17 cellular contexts compared by ENCODE assay signal in the genomic region with DNA sequence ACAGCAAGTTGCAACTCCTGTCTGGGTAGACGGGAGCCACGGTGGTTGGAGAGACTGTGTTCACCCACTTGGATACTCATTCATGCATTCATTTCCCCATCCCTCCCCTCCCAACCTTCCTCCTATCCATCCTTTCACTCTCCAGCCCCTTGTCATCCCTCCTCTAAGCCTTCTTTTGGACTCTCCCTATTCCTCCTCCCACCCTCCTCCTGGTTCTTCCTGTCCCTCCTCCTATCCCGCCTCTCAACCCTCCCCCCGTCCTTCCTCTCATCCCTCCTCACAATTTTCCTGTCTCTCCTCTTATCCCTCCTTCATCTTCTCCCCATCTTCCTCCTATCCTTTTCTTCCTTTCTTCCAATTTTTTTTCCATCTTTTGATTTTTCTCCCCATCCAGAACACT.
"Had no signal": no experiment of that assay in that cellular context is flagged by ENCODE, and none has a peak within 500 bp of the region (broad histone marks: within the 10 kb centered on the region; RNA-seq: fewer than 3 reads in every experiment).

No MANE protein-coding gene starts in this region.

- H3K27me3 ChIP-seq: hepatocyte, pancreas had no signal

- H3K27ac Mint-ChIP-seq: progenitor cell of endocrine pancreas, type B pancreatic cell had no signal

- H3K27me3 Mint-ChIP-seq: naive thymus-derived CD8-positive, alpha-beta T cell had no signal

- H3K9me3 Mint-ChIP-seq: naive thymus-derived CD8-positive, alpha-beta T cell; type B pancreatic cell had no signal

- H3K27ac ChIP-seq: coronary artery, hepatocyte, pancreas had no signal

- H3K9me3 ChIP-seq: mucosa of descending colon, pancreas had no signal

- ATAC-seq: left colon; left ventricle myocardium superior; mucosa of descending colon; naive thymus-derived CD8-positive, alpha-beta T cell; pancreas; right cardiac atrium had no signal

- H3K36me3 ChIP-seq: pancreas had no signal

- DNase-seq: effector CD4-positive, alpha-beta T cell; foreskin melanocyte; head of caudate nucleus; left colon; left ventricle myocardium superior; naive thymus-derived CD8-positive, alpha-beta T cell; occipital lobe; right cardiac atrium; stimulated activated CD4-positive, alpha-beta T cell treated with anti-CD3 and anti-CD28 coated beads, Interleukin-2, amount 100 ng/mL, for 48 hours; stimulated activated naive CD4-positive, alpha-beta T cell treated with Interleukin-2 at 50 U/mL for 16 hours had no signal

- H3K4me3 ChIP-seq: coronary artery, hepatocyte, mucosa of descending colon, pancreas, smooth muscle cell had no signal

- H3K36me3 Mint-ChIP-seq: naive thymus-derived CD8-positive, alpha-beta T cell; type B pancreatic cell had no signal

- H3K4me3 Mint-ChIP-seq: naive thymus-derived CD8-positive, alpha-beta T cell; type B pancreatic cell had no signal

- H3K4me1 ChIP-seq: pancreas had no signal
